21 cellular contexts compared by ENCODE assay signal in the genomic region with DNA sequence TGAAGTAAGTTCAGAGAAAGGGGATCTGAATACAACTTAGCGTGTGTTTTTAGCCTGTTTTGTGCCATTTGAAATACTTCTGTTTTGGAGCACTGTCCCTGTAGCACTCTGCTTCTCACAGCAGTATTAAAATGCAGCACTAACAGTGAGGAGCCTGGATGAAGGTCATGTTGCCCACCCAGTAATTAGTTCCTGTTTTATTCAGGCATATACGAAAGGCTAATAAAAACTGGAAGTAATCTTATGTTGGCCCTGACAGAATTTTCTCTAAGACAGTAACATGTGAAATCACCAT.
DNase-seq lines count a peak whose midpoint lies in the region; ATAC-seq, FAIRE-seq and TF ChIP-seq lines count a peak whose summit lies in the region.
"Had no signal": no experiment of that assay in that cellular context is flagged by ENCODE, and none has a peak within 500 bp of the region (broad histone marks: within the 10 kb centered on the region; RNA-seq: fewer than 3 reads in every experiment).

No MANE protein-coding gene starts in this region.

- no peak for FAIRE-seq in HepG2 (lab: Jason Lieb, UNC)

- H3K4me2 ChIP-seq in HepG2 (ENCODE audit: low read depth, low read length) = no peak overlapping the region
- H3K4me2 ChIP-seq: neural progenitor cell had no signal

- TF ChIP-seq EP300 in HepG2 (IDR thresholded peaks at IDR 0.05; ENCODE audit: low read depth in 2 of 2, low read length in 2 of 2) (no peak), HepG2 (CRISPR knock-in tag; IDR thresholded peaks at IDR 0.05; ENCODE audit: borderline replicate concordance) (no peak)

- peaks cover 4% of the 10 kb centered on the region for H3K9me3 Mint-ChIP-seq in osteocyte (ENCODE audit: unreplicated experiment)
- H3K9me3 Mint-ChIP-seq in naive thymus-derived CD4-positive, alpha-beta T cell = peaks cover 0 to 17% (median 5%) of the 10 kb centered on the region in 11 donors

- H3K9me3 ChIP-seq in right lobe of liver (no peaks in the 10 kb centered on the region), HepG2 (ENCODE audit: low read length) (peaks cover 3% of the 10 kb centered on the region; the same call in 1 of the 2 replicates)
- no peaks in the 10 kb centered on the region for H3K9me3 ChIP-seq in naive thymus-derived CD4-positive, alpha-beta T cell (ENCODE audit: control insufficient read depth in 2 of 3, low read length in 3 of 3)

- no peaks in the 10 kb centered on the region for H3K27me3 ChIP-seq in right lobe of liver
- no peaks in the 10 kb centered on the region for H3K27me3 ChIP-seq in HepG2 (ENCODE audit: control insufficient read depth in 1 of 2, insufficient read depth in 2 of 2, low read length in 2 of 2)
- no peaks in the 10 kb centered on the region for H3K27me3 ChIP-seq in naive thymus-derived CD4-positive, alpha-beta T cell (ENCODE audit: control insufficient read depth in 2 of 2, insufficient read depth in 2 of 2, low read length in 2 of 2)
- H3K27me3 ChIP-seq: neural progenitor cell had no signal

- no peak for TF ChIP-seq RAD21 in HepG2 (CRISPR knock-in tag; IDR thresholded peaks at IDR 0.05)

- peaks cover 38% of the 10 kb centered on the region for H3K4me1 Mint-ChIP-seq in osteocyte (ENCODE audit: unreplicated experiment)
- no peaks in the 10 kb centered on the region for H3K4me1 Mint-ChIP-seq in naive thymus-derived CD4-positive, alpha-beta T cell

- H3K79me2 ChIP-seq in HepG2 (ENCODE audit: insufficient read depth, low read length) = peaks cover 3% of the 10 kb centered on the region

- H3K27ac Mint-ChIP-seq in osteocyte (ENCODE audit: unreplicated experiment) = peak overlapping the region; percentile 86
- H3K27ac Mint-ChIP-seq in naive thymus-derived CD4-positive, alpha-beta T cell = no peak overlapping the region
- H3K27ac Mint-ChIP-seq: activated T-cell treated with anti-CD3 and anti-CD28 coated beads, Interleukin-2, amount 50 U/mL, for 24 hours; CD14-positive monocyte; neural progenitor cell had no signal

- H3K4me3 Mint-ChIP-seq in osteocyte (ENCODE audit: unreplicated experiment) = no peak overlapping the region
- no peak overlapping the region for H3K4me3 Mint-ChIP-seq in naive thymus-derived CD4-positive, alpha-beta T cell
- H3K4me3 Mint-ChIP-seq: activated T-cell treated with anti-CD3 and anti-CD28 coated beads, Interleukin-2, amount 50 U/mL, for 24 hours; CD14-positive monocyte; neural progenitor cell had no signal

- POLR2A ChIA-PET in HepG2 (lab: Yijun Ruan, JAX) = no interaction called here
- POLR2A ChIA-PET in naive thymus-derived CD4-positive, alpha-beta T cell (lab: Charles Lee) = no interaction called here

- ATAC-seq in right lobe of liver (peak in 3 of 4 donors; percentile 19 to 46 (median 45)), HepG2 (no peak), GM19351 (IDR thresholded peaks at IDR 0.05; ENCODE audit: unreplicated experiment) (no peak)
- ATAC-seq in naive thymus-derived CD4-positive, alpha-beta T cell = no peak
- ATAC-seq: PC-3 had no signal

- 55% methylated on average over 2 of the region's 2 CpGs for WGBS in right lobe of liver (ENCODE audit: insufficient coverage, low coverage, low lambda C conversion rate, missing lambda C conversion rate)
- WGBS in HepG2 (ENCODE audit: low lambda C conversion rate) = 96% methylated on average over 2 of the region's 2 CpGs

- no peak overlapping the region for H3K27ac ChIP-seq in right lobe of liver
- H3K27ac ChIP-seq in HepG2 (ENCODE audit: extremely low read length, insufficient read depth, low read length) = no peak overlapping the region
- peak overlapping the region; percentile 2 for H3K27ac ChIP-seq in caudate nucleus (ENCODE audit: low read depth, low read length)
- no peak overlapping the region for H3K27ac ChIP-seq in naive thymus-derived CD4-positive, alpha-beta T cell (ENCODE audit: low read depth, low read length)
- H3K27ac ChIP-seq: neural progenitor cell, SK-N-MC had no signal

- H3K36me3 Mint-ChIP-seq in osteocyte (ENCODE audit: unreplicated experiment) = peaks cover 52% of the 10 kb centered on the region
- peaks cover 0 to 4% (median 0%) of the 10 kb centered on the region in 5 donors for H3K36me3 Mint-ChIP-seq in naive thymus-derived CD4-positive, alpha-beta T cell
- H3K36me3 Mint-ChIP-seq: CD14-positive monocyte had no signal

- H3K4me3 ChIP-seq in right lobe of liver = no peak overlapping the region
- no peak overlapping the region for H3K4me3 ChIP-seq in HepG2 (replicated peaks in 1 of 3; ENCODE audit: insufficient read depth in 1 of 3, low read depth in 2 of 3, low read length in 3 of 3)
- H3K4me3 ChIP-seq in naive thymus-derived CD4-positive, alpha-beta T cell (ENCODE audit: low read length) = no peak overlapping the region
- H3K4me3 ChIP-seq: neural progenitor cell, SK-N-MC had no signal

- no peak for TF ChIP-seq CTCF in right lobe of liver (IDR thresholded peaks at IDR 0.05)
- no peak for TF ChIP-seq CTCF in HepG2 (CRISPR knock-in tag; IDR thresholded peaks at IDR 0.05)
- TF ChIP-seq CTCF in osteocyte (IDR thresholded peaks at IDR 0.05) = no peak

- H4K20me1 ChIP-seq in HepG2 (ENCODE audit: insufficient read depth, low read length) = no peaks in the 10 kb centered on the region; the same call in 1 of the 2 replicates

- DNase-seq in right lobe of liver (no peak), HepG2 (ENCODE audit: low spot score) (no peak), caudate nucleus (lab: John Stamatoyannopoulos, UW) (no peak), osteocyte (ENCODE audit: extremely low spot score, unreplicated experiment) (no peak), NCI-H146 treated with DMSO at 0.1 percent for 48 hours (lab: John Stamatoyannopoulos, UW; ENCODE audit: unreplicated experiment) (no peak), epidermal melanocyte (ENCODE audit: insufficient read length, low spot score) (no peak)
- DNase-seq in naive thymus-derived CD4-positive, alpha-beta T cell = no peak
- DNase-seq: ACHN; activated naive CD4-positive, alpha-beta T cell treated with Interleukin-2 at 50 U/mL for 16 hours; activated T-cell treated with anti-CD3 and anti-CD28 coated beads, Interleukin-2, amount 50 U/mL, for 24 hours; effector memory CD4-positive, alpha-beta T cell; NCI-H1930; NCI-H2227 treated with DMSO at 0.1 percent for 48 hours; NCI-H748 treated with DMSO at 0.1 percent for 48 hours; PC-3; stimulated activated CD4-positive, alpha-beta T cell treated with anti-CD3 and anti-CD28 coated beads, Interleukin-15, amount 100 ng/mL, for 24 hours; substantia nigra had no signal

- in situ Hi-C loops in HepG2 (cut with HindIII; ENCODE audit: extremely low pct_ligation_motif_present, low pct_unique_long_range_greater_than_20kb) = no loop called here

- H3K36me3 ChIP-seq in right lobe of liver (peaks cover 0 to 1% (median 0%) of the 10 kb centered on the region in 4 donors), HepG2 (replicated peaks in 1 of 2; ENCODE audit: control insufficient read depth in 1 of 2, insufficient read depth in 2 of 2, low read length in 2 of 2) (peaks cover 29 to 79% of the 10 kb centered on the region in 2 experiments)
- H3K36me3 ChIP-seq in naive thymus-derived CD4-positive, alpha-beta T cell (ENCODE audit: control insufficient read depth in 2 of 3, insufficient read depth in 3 of 3, low read length in 3 of 3) = no peaks in the 10 kb centered on the region
- H3K36me3 ChIP-seq: neural progenitor cell had no signal

- intact Hi-C loops in right lobe of liver (cut with DNase I) = no loop called here
- intact Hi-C loops in HepG2 (cut with micrococcal nuclease; ENCODE audit: unreplicated experiment) = no loop called here
- intact Hi-C loops in naive thymus-derived CD4-positive, alpha-beta T cell (cut with micrococcal nuclease) = no loop called here

- TF ChIP-seq POLR2A in right lobe of liver (IDR thresholded peaks at IDR 0.05) = no peak
- TF ChIP-seq POLR2A in HepG2 (IDR thresholded peaks at IDR 0.05; ENCODE audit: insufficient read depth in 1 of 2, low read depth in 2 of 2, low read length in 2 of 2) = no peak

- no peaks in the 10 kb centered on the region for H3K27me3 Mint-ChIP-seq in osteocyte (ENCODE audit: unreplicated experiment)
- H3K27me3 Mint-ChIP-seq in naive thymus-derived CD4-positive, alpha-beta T cell = no peaks in the 10 kb centered on the region
- H3K27me3 Mint-ChIP-seq: activated T-cell treated with anti-CD3 and anti-CD28 coated beads, Interleukin-2, amount 50 U/mL, for 24 hours had no signal

- no TSS peak for BruUV-seq in HepG2 (replicated peaks; lab: Mats Ljungman, UMichigan)

- CTCF ChIA-PET in HepG2 (lab: Yijun Ruan, JAX; ENCODE audit: low intra/inter-chr PET ratio, low total read pairs) = no interaction called here
- CTCF ChIA-PET in naive thymus-derived CD4-positive, alpha-beta T cell (lab: Charles Lee) = no interaction called here

- no peak overlapping the region for H3K9ac ChIP-seq in HepG2 (ENCODE audit: insufficient read depth, low read depth, low read length)
- H3K9ac ChIP-seq: neural progenitor cell had no signal

- H3K4me1 ChIP-seq in right lobe of liver (no peaks in the 10 kb centered on the region), HepG2 (ENCODE audit: insufficient read depth, low read length) (no peaks in the 10 kb centered on the region)
- H3K4me1 ChIP-seq in naive thymus-derived CD4-positive, alpha-beta T cell (ENCODE audit: control insufficient read depth in 2 of 2, insufficient read depth in 2 of 2, low read length in 2 of 2) = no peaks in the 10 kb centered on the region

- H2AFZ ChIP-seq in HepG2 (ENCODE audit: low read length) = no peak overlapping the region
- H2AFZ ChIP-seq: neural progenitor cell had no signal

TF ChIP-seq in HepG2, 621 proteins besides CTCF, POLR2A, EP300 and RAD21 (continues in another document):
- TF ChIP-seq MLXIP (CRISPR knock-in tag; IDR thresholded peaks at IDR 0.05; ENCODE audit: borderline replicate concordance) = no peak
- no peak for TF ChIP-seq ZNF335 (CRISPR knock-in tag; IDR thresholded peaks at IDR 0.05)
- TF ChIP-seq GATAD2A (CRISPR knock-in tag; IDR thresholded peaks at IDR 0.05) = no peak

Comparison
In these comparisons a context has a peak if more than half of its experiments do, and no peak if none do; other contexts are left out.
1. ATAC-seq: peak in right lobe of liver (3 of 4); none in HepG2 (single experiment), GM19351 (single experiment) and naive thymus-derived CD4-positive, alpha-beta T cell (single experiment).